In genomic region chr1:234609528-234610042, GRCh38 we compare ENCODE assay signal across 8 cellular contexts. TPM values are rescaled to one million over a fixed set of nuclear protein-coding genes. Genes with fewer than 3 reads are reported as not detected.
DNase-seq lines count a peak whose midpoint lies in the region; ATAC-seq and TF ChIP-seq lines count a peak whose summit lies in the region.

No MANE protein-coding gene starts in this region.

- peak overlapping the region; percentile 99 to 100 (median 100) for H3K27ac ChIP-seq in transverse colon

- no peak for DNase-seq in activated naive CD4-positive, alpha-beta T cell treated with Interleukin-2 at 50 U/mL for 16 hours
- no peak for DNase-seq in kidney epithelial cell (ENCODE audit: low read depth)
- DNase-seq in transverse colon, result no peak

- in situ Hi-C loops in transverse colon (cut with MboI; ENCODE audit: low pct_ligation_motif_present in 1 of 4, low pct_unique_long_range_greater_than_20kb in 1 of 4, low sequenced_read_pairs in 3 of 4), result loop anchor here in 3 of 4 donors (5.0 to 25.0 kb wide), 7 partner anchors 108 to 473 kb away; no protein-coding TSS in a partner anchor

- intact Hi-C loops in transverse colon (cut with DNase I; ENCODE audit: low total_unique reads), result loop anchor here (2.0 to 10.0 kb wide), 6 partner anchors 75 to 473 kb away; no protein-coding TSS in a partner anchor

- H3K36me3 ChIP-seq in kidney epithelial cell (ENCODE audit: control insufficient read depth, insufficient read depth, low read length) (peaks cover 5% of the 10 kb centered on the region), transverse colon (peaks cover 0 to 23% (median 5%) of the 10 kb centered on the region in 4 donors)

- H3K4me1 Mint-ChIP-seq in activated naive CD4-positive, alpha-beta T cell treated with anti-CD3 and anti-CD28 coated beads, Interleukin-2, amount 50 U/mL, for 24 hours, result peaks cover 60% of the 10 kb centered on the region
- H3K4me1 Mint-ChIP-seq in activated T-helper 17 cell treated with anti-CD3 and anti-CD28 coated beads, Interleukin-2, amount 50 U/mL, for 72 hours, result peaks cover 23% of the 10 kb centered on the region

- no peaks in the 10 kb centered on the region for H3K9me3 ChIP-seq in transverse colon

- peak overlapping the region; percentile 89 for H3K4me3 Mint-ChIP-seq in activated naive CD4-positive, alpha-beta T cell treated with anti-CD3 and anti-CD28 coated beads, Interleukin-2, amount 50 U/mL, for 24 hours
- H3K4me3 Mint-ChIP-seq in activated T-helper 17 cell treated with anti-CD3 and anti-CD28 coated beads, Interleukin-2, amount 50 U/mL, for 72 hours, result peak overlapping the region; percentile 30

- peaks cover 29 to 40% (median 33%) of the 10 kb centered on the region in 4 donors for H3K4me1 ChIP-seq in transverse colon

- TF ChIP-seq EP300 in transverse colon (IDR thresholded peaks at IDR 0.05; ENCODE audit: low read depth), result no peak

- no peaks in the 10 kb centered on the region for H3K9me3 Mint-ChIP-seq in activated naive CD4-positive, alpha-beta T cell treated with anti-CD3 and anti-CD28 coated beads, Interleukin-2, amount 50 U/mL, for 24 hours
- no peaks in the 10 kb centered on the region for H3K9me3 Mint-ChIP-seq in activated T-helper 17 cell treated with anti-CD3 and anti-CD28 coated beads, Interleukin-2, amount 50 U/mL, for 72 hours

- no peaks in the 10 kb centered on the region for H3K27me3 Mint-ChIP-seq in activated naive CD4-positive, alpha-beta T cell treated with anti-CD3 and anti-CD28 coated beads, Interleukin-2, amount 50 U/mL, for 24 hours
- H3K27me3 Mint-ChIP-seq in activated T-helper 17 cell treated with anti-CD3 and anti-CD28 coated beads, Interleukin-2, amount 50 U/mL, for 72 hours, result no peaks in the 10 kb centered on the region

- H3K4me3 ChIP-seq in kidney epithelial cell (ENCODE audit: low read depth, low read length) (peak overlapping the region; percentile 79), transverse colon (peak overlapping the region; percentile 79 to 91 (median 84))

- H3K27ac Mint-ChIP-seq in activated naive CD4-positive, alpha-beta T cell treated with anti-CD3 and anti-CD28 coated beads, Interleukin-2, amount 50 U/mL, for 24 hours, result no peak overlapping the region
- no peak overlapping the region for H3K27ac Mint-ChIP-seq in activated T-helper 17 cell treated with anti-CD3 and anti-CD28 coated beads, Interleukin-2, amount 50 U/mL, for 72 hours

- no peak for TF ChIP-seq POLR2A in transverse colon (IDR thresholded peaks at IDR 0.05)

- TF ChIP-seq CTCF in kidney epithelial cell (IDR thresholded peaks at IDR 0.05; ENCODE audit: insufficient read depth, low read length, poor library complexity, severe bottlenecking) (no peak), transverse colon (IDR thresholded peaks at IDR 0.05) (no peak)

- ATAC-seq in activated T-helper 17 cell treated with anti-CD3 and anti-CD28 coated beads, Interleukin-2, amount 50 U/mL, for 72 hours (replicated peaks), result no peak
- ATAC-seq in GM18858 (IDR thresholded peaks at IDR 0.05; ENCODE audit: unreplicated experiment), result no peak
- no peak for ATAC-seq in HG03354 (IDR thresholded peaks at IDR 0.05; ENCODE audit: poor library complexity, severe bottlenecking, unreplicated experiment)
- ATAC-seq in GM18502 (IDR thresholded peaks at IDR 0.05; ENCODE audit: poor library complexity, unreplicated experiment), result no peak

- peaks cover 30% of the 10 kb centered on the region for H3K36me3 Mint-ChIP-seq in activated naive CD4-positive, alpha-beta T cell treated with anti-CD3 and anti-CD28 coated beads, Interleukin-2, amount 50 U/mL, for 24 hours
- H3K36me3 Mint-ChIP-seq in activated T-helper 17 cell treated with anti-CD3 and anti-CD28 coated beads, Interleukin-2, amount 50 U/mL, for 72 hours (ENCODE audit: low read depth), result peaks cover 57% of the 10 kb centered on the region

- WGBS in transverse colon (ENCODE audit: low coverage in 1 of 2), 2 donors, result 1% methylated on average over 26 of the region's 95 CpGs; no CpG with 5 or more reads in 1 of the 2 donors

- H3K27me3 ChIP-seq in kidney epithelial cell (ENCODE audit: control insufficient read depth, insufficient read depth, low read length), result no peaks in the 10 kb centered on the region
- H3K27me3 ChIP-seq in transverse colon, result no peaks in the 10 kb centered on the region

RNA-seq across cellular contexts. Expression of gene IRF2BP2, which starts 0.4 kb away (rescaled TPM):
- 100 to 1,000 TPM in 1 of 2 donors, 10 to 100 TPM in 1; 84.5 to 134 TPM for total RNA-seq in activated T-helper 17 cell treated with anti-CD3 and anti-CD28 coated beads, Interleukin-2, amount 50 U/mL, for 72 hours
- 85.5 and 88.5 TPM in 2 replicates for total RNA-seq in kidney epithelial cell
- 100 to 1,000 TPM in 1 of 4 donors, 10 to 100 TPM in 3; 82.7 to 120 (median 93.3) TPM for total RNA-seq in transverse colon
